Comparison of ENCODE assay signal across 27 cellular contexts in genomic region chr3:22159004-22159695, GRCh38.
DNase-seq lines count a peak whose midpoint lies in the region; ATAC-seq and TF ChIP-seq lines count a peak whose summit lies in the region.
"Had no signal": no experiment of that assay in that cellular context is flagged by ENCODE, and none has a peak within 500 bp of the region (broad histone marks: within the 10 kb centered on the region; RNA-seq: fewer than 3 reads in every experiment).

No MANE protein-coding gene starts in this region.

- no peak overlapping the region for H2AFZ ChIP-seq in mammary epithelial cell (ENCODE audit: low read depth, low read length)

- no peaks in the 10 kb centered on the region for H4K20me1 ChIP-seq in mammary epithelial cell (ENCODE audit: insufficient read depth, low read length)

- no peak overlapping the region for H3K4me2 ChIP-seq in mammary epithelial cell (ENCODE audit: insufficient read depth, low read depth, low read length)

- DNase-seq in Calu3 = peak; percentile 3
- peak; percentile 8 for DNase-seq in LoVo (ENCODE audit: low spot score)
- DNase-seq in mammary epithelial cell = peak; percentile 4
- DNase-seq in mucosa of descending colon = peak in 1 of 3 donors; percentile 8
- DNase-seq in NCI-H1092 (lab: John Stamatoyannopoulos, UW) = no peak
- no peak for DNase-seq in heart right ventricle
- no peak for DNase-seq in SKM-1 (lab: John Stamatoyannopoulos, UW; ENCODE audit: unreplicated experiment)
- DNase-seq in activated CD8-positive, alpha-beta memory T cell treated with anti-CD3 and anti-CD28 coated beads for 24 hours = no peak
- DNase-seq: activated CD4-positive, alpha-beta T cell treated with anti-CD3 and anti-CD28 coated beads, Interleukin-2, amount 50 U/mL, for 1 hour; CD8-positive, alpha-beta memory T cell; DMS53; H9; kidney glomerular epithelial cell; NCI-H1417 treated with DMSO at 0.1 percent for 48 hours; NCI-H2171 treated with DMSO at 0.1 percent for 48 hours; NCI-H524; RPMI8226; stimulated activated CD4-positive, alpha-beta T cell treated with anti-CD3 and anti-CD28 coated beads, Interleukin-2, amount 100 ng/mL, for 24 hours had no signal

- H3K36me3 Mint-ChIP-seq in Calu3 (ENCODE audit: insufficient read depth, unreplicated experiment) = no peaks in the 10 kb centered on the region
- H3K36me3 Mint-ChIP-seq: activated naive CD4-positive, alpha-beta T cell treated with anti-CD3 and anti-CD28 coated beads, Interleukin-2, amount 50 U/mL, for 72 hours; CD8-positive, alpha-beta memory T cell; memory B cell; WTC11 had no signal

- H3K4me3 Mint-ChIP-seq in Calu3 (ENCODE audit: low read depth, unreplicated experiment) = no peak overlapping the region
- H3K4me3 Mint-ChIP-seq: B cell; CD8-positive, alpha-beta memory T cell; central memory CD8-positive, alpha-beta T cell; H9; memory B cell; WTC11 had no signal

- no TSS peak for BruUV-seq in Calu3 (replicated peaks; lab: Mats Ljungman, UMichigan)
- BruUV-seq in mammary epithelial cell (replicated peaks; lab: Mats Ljungman, UMichigan) = no TSS peak

- dilution Hi-C loops in mammary epithelial cell (cut with HindIII; ENCODE audit: low sequenced_read_pairs) = no loop called here

- H3K27me3 ChIP-seq in mammary epithelial cell (ENCODE audit: insufficient read depth, low read length) (no peaks in the 10 kb centered on the region), heart right ventricle (no peaks in the 10 kb centered on the region)
- H3K27me3 ChIP-seq: ascending aorta, neutrophil had no signal

- H3K9me3 Mint-ChIP-seq in Calu3 (ENCODE audit: low read depth, unreplicated experiment) = no peaks in the 10 kb centered on the region
- H3K9me3 Mint-ChIP-seq: H9, memory B cell, WTC11 had no signal

- no peaks in the 10 kb centered on the region for H3K9me3 ChIP-seq in mammary epithelial cell (replicated peaks; ENCODE audit: insufficient read depth, low read length)
- no peaks in the 10 kb centered on the region for H3K9me3 ChIP-seq in mucosa of descending colon
- no peaks in the 10 kb centered on the region for H3K9me3 ChIP-seq in heart right ventricle
- H3K9me3 ChIP-seq: ascending aorta, neutrophil had no signal

- no peak for TF ChIP-seq CTCF in Calu3 (IDR thresholded peaks at IDR 0.05; ENCODE audit: unreplicated experiment)
- TF ChIP-seq CTCF in mammary epithelial cell (conservative IDR thresholded peaks at IDR 0.05 in 1 of 2, IDR thresholded peaks at IDR 0.05 in 1 of 2; ENCODE audit: extremely low read depth in 1 of 2, insufficient read depth in 1 of 2, low read depth in 1 of 2, low read length in 2 of 2) = no peak
- no peak for TF ChIP-seq CTCF in mucosa of descending colon (IDR thresholded peaks at IDR 0.05)
- TF ChIP-seq CTCF in heart right ventricle (IDR thresholded peaks at IDR 0.05) = no peak

- peaks cover 14% of the 10 kb centered on the region for H3K4me1 Mint-ChIP-seq in Calu3 (ENCODE audit: low read depth, unreplicated experiment)
- H3K4me1 Mint-ChIP-seq: B cell; CD8-positive, alpha-beta memory T cell; central memory CD8-positive, alpha-beta T cell; memory B cell had no signal

- ATAC-seq in mucosa of descending colon (peak; percentile 75), heart right ventricle (no peak)
- ATAC-seq: activated naive CD4-positive, alpha-beta T cell treated with anti-CD3 and anti-CD28 coated beads, Interleukin-2, amount 50 U/mL, for 72 hours; GM12878; WTC11 had no signal

- H3K4me3 ChIP-seq in mammary epithelial cell (replicated peaks in 1 of 3; ENCODE audit: insufficient read depth in 1 of 3, low read depth in 2 of 3, low read length in 3 of 3) (no peak overlapping the region), mucosa of descending colon (no peak overlapping the region), heart right ventricle (no peak overlapping the region)
- H3K4me3 ChIP-seq: ascending aorta, GM12878, SK-N-MC had no signal

- H3K4me1 ChIP-seq in mammary epithelial cell (ENCODE audit: insufficient read depth, low read length) (no peaks in the 10 kb centered on the region), mucosa of descending colon (ENCODE audit: low read depth) (peaks cover 7% of the 10 kb centered on the region), heart right ventricle (no peaks in the 10 kb centered on the region)
- H3K4me1 ChIP-seq: ascending aorta had no signal

- H3K36me3 ChIP-seq in mammary epithelial cell (ENCODE audit: insufficient read depth, low read length) (no peaks in the 10 kb centered on the region), mucosa of descending colon (ENCODE audit: low read depth) (no peaks in the 10 kb centered on the region), heart right ventricle (no peaks in the 10 kb centered on the region)
- H3K36me3 ChIP-seq: ascending aorta, neutrophil had no signal

- H3K79me2 ChIP-seq in mammary epithelial cell (ENCODE audit: insufficient read depth, low read length) = no peaks in the 10 kb centered on the region

- H3K27ac ChIP-seq in mammary epithelial cell (ENCODE audit: insufficient read depth, low read depth, low read length) (no peak overlapping the region), heart right ventricle (no peak overlapping the region)
- H3K27ac ChIP-seq: ascending aorta, neutrophil, SK-N-MC had no signal

- intact Hi-C loops in Calu3 (cut with micrococcal nuclease; ENCODE audit: unreplicated experiment) = no loop called here
- intact Hi-C loops in mammary epithelial cell (cut with micrococcal nuclease) = no loop called here
- intact Hi-C loops in mucosa of descending colon (cut with DNase I, micrococcal nuclease) = no loop called here
- intact Hi-C loops in heart right ventricle (cut with DNase I) = no loop called here

- 63% methylated on average over 5 of the region's 5 CpGs for WGBS in mammary epithelial cell (ENCODE audit: low coverage, missing lambda C conversion rate)
- 66 to 67% methylated on average over 5 of the region's 5 CpGs for WGBS in heart right ventricle, 2 donors

- CTCF ChIA-PET in Calu3 (lab: Charles Lee) = no interaction called here
- CTCF ChIA-PET in mammary epithelial cell (lab: Charles Lee; ENCODE audit: low non-redundant PET) = no interaction called here

- in situ Hi-C loops in mammary epithelial cell (cut with MboI; ENCODE audit: low sequenced_read_pairs in 2 of 2) = no loop called here

- H3K27me3 Mint-ChIP-seq in Calu3 (ENCODE audit: unreplicated experiment) = no peaks in the 10 kb centered on the region
- H3K27me3 Mint-ChIP-seq: B cell; CD8-positive, alpha-beta memory T cell; central memory CD8-positive, alpha-beta T cell; memory B cell had no signal

- H3K9ac ChIP-seq in mammary epithelial cell (ENCODE audit: insufficient read depth, low read length) = no peak overlapping the region

- H3K27ac Mint-ChIP-seq in Calu3 (ENCODE audit: unreplicated experiment) = no peak overlapping the region
- H3K27ac Mint-ChIP-seq: activated naive CD4-positive, alpha-beta T cell treated with anti-CD3 and anti-CD28 coated beads, Interleukin-2, amount 50 U/mL, for 72 hours; B cell; memory B cell; WTC11 had no signal

Comparison
In these comparisons a context has a peak if more than half of its experiments do, and no peak if none do; other contexts are left out.
1. DNase-seq: peak in Calu3 (single experiment), LoVo (single experiment) and mammary epithelial cell (single experiment); none in NCI-H1092 (single experiment), heart right ventricle (0 of 2), SKM-1 (single experiment) and activated CD8-positive, alpha-beta memory T cell treated with anti-CD3 and anti-CD28 coated beads for 24 hours (single experiment).